In the genomic region with DNA sequence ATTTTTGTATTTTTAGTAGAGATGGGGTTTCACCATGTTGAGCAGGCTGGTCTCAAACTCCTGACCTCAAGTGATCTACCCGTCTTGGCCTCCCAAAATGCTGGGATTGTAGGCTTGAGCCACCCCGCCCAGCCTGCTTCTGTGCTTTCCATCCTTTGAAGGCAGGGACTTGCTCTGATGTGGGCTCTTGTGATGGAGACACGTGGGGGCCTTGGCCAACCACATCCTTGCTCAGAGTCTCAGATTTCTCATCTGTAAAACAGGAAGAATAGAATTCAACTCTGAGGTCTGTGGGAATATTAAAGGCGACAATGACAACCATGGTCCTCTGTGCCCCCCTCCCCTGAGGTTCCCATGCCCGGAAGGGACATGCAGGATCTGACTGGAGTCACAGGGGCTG, we compare ENCODE assay signal across 13 cellular contexts. TPM values are rescaled to one million over a fixed set of nuclear protein-coding genes. Genes with fewer than 3 reads are reported as not detected.
A peak's percentile ranks its signal among the peaks of the same experiment; 100 is the strongest.
DNase-seq lines count a peak whose midpoint lies in the region; ATAC-seq, FAIRE-seq and TF ChIP-seq lines count a peak whose summit lies in the region.
"Had no signal": no experiment of that assay in that cellular context is flagged by ENCODE, and none has a peak within 500 bp of the region (broad histone marks: within the 10 kb centered on the region; RNA-seq: fewer than 3 reads in every experiment).

No MANE protein-coding gene starts in this region.

- peaks cover 41% of the 10 kb centered on the region for H3K4me1 Mint-ChIP-seq in activated CD4-positive, alpha-beta T cell treated with anti-CD3 and anti-CD28 coated beads for 36 hours
- peaks cover 47% of the 10 kb centered on the region for H3K4me1 Mint-ChIP-seq in activated naive CD4-positive, alpha-beta T cell treated with anti-CD3 and anti-CD28 coated beads, Interleukin-2, amount 10 ng/mL, durations not matched to agents 7 days and 5 days

- peak overlapping the region; percentile 12 for H3K4me3 ChIP-seq in Loucy (ENCODE audit: low read length, poor library complexity, severe bottlenecking)
- H3K4me3 ChIP-seq: heart right ventricle, lung had no signal

- H3K27ac Mint-ChIP-seq in activated CD4-positive, alpha-beta T cell treated with anti-CD3 and anti-CD28 coated beads for 36 hours, result peak overlapping the region; percentile 53
- peak overlapping the region; percentile 71 for H3K27ac Mint-ChIP-seq in activated naive CD4-positive, alpha-beta T cell treated with anti-CD3 and anti-CD28 coated beads, Interleukin-2, amount 10 ng/mL, durations not matched to agents 7 days and 5 days

- peaks cover 16% of the 10 kb centered on the region for H3K4me1 ChIP-seq in Loucy (ENCODE audit: insufficient read depth, low read length, poor library complexity, severe bottlenecking)

- CTCF ChIA-PET in activated CD4-positive, alpha-beta T cell treated with anti-CD3 and anti-CD28 coated beads for 36 hours (lab: Charles Lee), result interaction anchor here (0.7 to 5.5 kb wide), 6 partner anchors 14 to 75 kb away, joined by 3 to 61 read pairs (median 4); no protein-coding TSS in a partner anchor
- CTCF ChIA-PET in activated naive CD4-positive, alpha-beta T cell treated with anti-CD3 and anti-CD28 coated beads, Interleukin-2, amount 10 ng/mL, durations not matched to agents 7 days and 5 days (lab: Charles Lee), result interaction anchor here (0.6 to 4.1 kb wide), 8 partner anchors 13 to 222 kb away, joined by 3 to 21 read pairs (median 6); a partner anchor contains a TSS

- no peak for FAIRE-seq in RCC 7860 (lab: Jason Lieb, UNC)

- no peaks in the 10 kb centered on the region for H3K9me3 Mint-ChIP-seq in activated CD4-positive, alpha-beta T cell treated with anti-CD3 and anti-CD28 coated beads for 36 hours (ENCODE audit: low read depth)
- no peaks in the 10 kb centered on the region for H3K9me3 Mint-ChIP-seq in activated naive CD4-positive, alpha-beta T cell treated with anti-CD3 and anti-CD28 coated beads, Interleukin-2, amount 10 ng/mL, durations not matched to agents 7 days and 5 days

- H3K9me2 ChIP-seq in Loucy (replicated peaks; ENCODE audit: low read depth, low read length), result no peaks in the 10 kb centered on the region

- H3K36me3 ChIP-seq in Loucy (ENCODE audit: insufficient read depth, low read length), result no peaks in the 10 kb centered on the region
- H3K36me3 ChIP-seq: heart right ventricle had no signal

- H3K79me2 ChIP-seq in Loucy (ENCODE audit: insufficient read depth, low read length), result peaks cover 9% of the 10 kb centered on the region

- intact Hi-C loops in activated CD4-positive, alpha-beta T cell treated with anti-CD3 and anti-CD28 coated beads for 36 hours (cut with DNase I, micrococcal nuclease), result loop anchor here in 1 of 2 experiments (5.0 kb wide), 3 partner anchors 347 to 1547 kb away; a partner anchor contains a TSS

- no peaks in the 10 kb centered on the region for H3F3A ChIP-seq in Loucy (ENCODE audit: low read depth)

- no peaks in the 10 kb centered on the region for H3K27me3 ChIP-seq in Loucy (ENCODE audit: insufficient read depth, low read length, poor library complexity, severe bottlenecking)

- H4K20me1 ChIP-seq in Loucy (ENCODE audit: insufficient read depth, low read length, poor library complexity, severe bottlenecking), result peaks cover 8% of the 10 kb centered on the region

- no peak overlapping the region for H3K4me3 Mint-ChIP-seq in activated CD4-positive, alpha-beta T cell treated with anti-CD3 and anti-CD28 coated beads for 36 hours
- peak overlapping the region; percentile 51 for H3K4me3 Mint-ChIP-seq in activated naive CD4-positive, alpha-beta T cell treated with anti-CD3 and anti-CD28 coated beads, Interleukin-2, amount 10 ng/mL, durations not matched to agents 7 days and 5 days

- peak overlapping the region; percentile 57 for H3K4me2 ChIP-seq in Loucy (ENCODE audit: low read depth, low read length, poor library complexity, severe bottlenecking)

- no peaks in the 10 kb centered on the region for H3K36me3 Mint-ChIP-seq in activated CD4-positive, alpha-beta T cell treated with anti-CD3 and anti-CD28 coated beads for 36 hours (ENCODE audit: low read depth)
- H3K36me3 Mint-ChIP-seq in activated naive CD4-positive, alpha-beta T cell treated with anti-CD3 and anti-CD28 coated beads, Interleukin-2, amount 10 ng/mL, durations not matched to agents 7 days and 5 days, result peaks cover 4% of the 10 kb centered on the region

- DNase-seq in activated CD4-positive, alpha-beta T cell treated with anti-CD3 and anti-CD28 coated beads for 36 hours, result peak; percentile 68
- DNase-seq in activated naive CD4-positive, alpha-beta T cell treated with anti-CD3 and anti-CD28 coated beads, Interleukin-2, amount 10 ng/mL, durations not matched to agents 7 days and 5 days, result peak; percentile 83
- DNase-seq in stimulated activated CD4-positive, alpha-beta T cell treated with anti-CD3 and anti-CD28 coated beads, TNF-alpha, amount 100 ng/mL, for 1 hour (ENCODE audit: low read depth in 3 of 3, low spot score in 1 of 3), result peak in 2 of 3 donors; percentile 24 to 26
- DNase-seq in NCI-H2107 (lab: John Stamatoyannopoulos, UW) (no peak), RCC 7860 (ENCODE audit: low spot score) (no peak), NCI-H2227 (lab: John Stamatoyannopoulos, UW; ENCODE audit: unreplicated experiment) (no peak)
- DNase-seq: heart right ventricle, MM.1S, NCI-H82, posterior cingulate gyrus had no signal

- no peak for TF ChIP-seq CTCF in Loucy (conservative IDR thresholded peaks at IDR 0.05; ENCODE audit: low read length)

- POLR2A ChIA-PET in activated CD4-positive, alpha-beta T cell treated with anti-CD3 and anti-CD28 coated beads for 36 hours (lab: Charles Lee), result interaction anchor here (0.6 kb wide), 1 partner anchor 341 kb away, joined by 9 read pairs; no protein-coding TSS in a partner anchor

- no peak overlapping the region for H2AFZ ChIP-seq in Loucy (ENCODE audit: low read length)

- no peaks in the 10 kb centered on the region for H3K27me3 Mint-ChIP-seq in activated CD4-positive, alpha-beta T cell treated with anti-CD3 and anti-CD28 coated beads for 36 hours
- peaks cover 46% of the 10 kb centered on the region for H3K27me3 Mint-ChIP-seq in activated naive CD4-positive, alpha-beta T cell treated with anti-CD3 and anti-CD28 coated beads, Interleukin-2, amount 10 ng/mL, durations not matched to agents 7 days and 5 days

- no peak for ATAC-seq in activated CD4-positive, alpha-beta T cell treated with anti-CD3 and anti-CD28 coated beads for 36 hours
- ATAC-seq: heart right ventricle had no signal

- H3K9me3 ChIP-seq in Loucy (ENCODE audit: insufficient read depth, low read depth, low read length), result no peaks in the 10 kb centered on the region
- H3K9me3 ChIP-seq: heart right ventricle had no signal

- no peak overlapping the region for H3K9ac ChIP-seq in Loucy (ENCODE audit: low read depth, low read length, poor library complexity, severe bottlenecking)

RNA-seq across cellular contexts. Expression of a gene that starts 3.8 kb away (rescaled TPM):
- total RNA-seq in activated CD4-positive, alpha-beta T cell treated with anti-CD3 and anti-CD28 coated beads for 36 hours, result 10 to 100 TPM; 55.4 to 66.6 TPM

RNA-seq across cellular contexts. Expression of a gene that starts 25.0 kb away (rescaled TPM):
- total RNA-seq in activated CD4-positive, alpha-beta T cell treated with anti-CD3 and anti-CD28 coated beads for 36 hours, result not detected
- total RNA-seq: ureter had no signal

RNA-seq across cellular contexts. Expression of a gene that starts 34.6 kb away (rescaled TPM):
- total RNA-seq in activated CD4-positive, alpha-beta T cell treated with anti-CD3 and anti-CD28 coated beads for 36 hours, result 10 to 100 TPM; 86.5 to 98.2 TPM

RNA-seq across cellular contexts. Expression of a gene that starts 44.6 kb away (rescaled TPM):
- total RNA-seq in activated CD4-positive, alpha-beta T cell treated with anti-CD3 and anti-CD28 coated beads for 36 hours, result under 1 TPM; 0.83 to 0.87 TPM

RNA-seq across cellular contexts. Expression of a gene that starts 53.6 kb away (rescaled TPM):
- 10 to 100 TPM; 35.8 to 37.8 TPM for total RNA-seq in activated CD4-positive, alpha-beta T cell treated with anti-CD3 and anti-CD28 coated beads for 36 hours

Comparison
In these comparisons a context has a peak if more than half of its experiments do, and no peak if none do; other contexts are left out.
1. DNase-seq: peak in activated CD4-positive, alpha-beta T cell treated with anti-CD3 and anti-CD28 coated beads for 36 hours (single experiment), activated naive CD4-positive, alpha-beta T cell treated with anti-CD3 and anti-CD28 coated beads, Interleukin-2, amount 10 ng/mL, durations not matched to agents 7 days and 5 days (single experiment) and stimulated activated CD4-positive, alpha-beta T cell treated with anti-CD3 and anti-CD28 coated beads, TNF-alpha, amount 100 ng/mL, for 1 hour (2 of 3); none in NCI-H2107 (single experiment), RCC 7860 (single experiment) and NCI-H2227 (single experiment).